In genomic region chr3:15629860-15630597, GRCh38 we compare ENCODE assay signal across 8 cellular contexts. TPM values are rescaled to one million over a fixed set of nuclear protein-coding genes. Genes with fewer than 3 reads are reported as not detected.
DNase-seq lines count a peak whose midpoint lies in the region; ATAC-seq and TF ChIP-seq lines count a peak whose summit lies in the region.

No MANE protein-coding gene starts in this region.

- H3K27ac ChIP-seq in PC-3 (ENCODE audit: low read length) = peak overlapping the region; percentile 89

- peak; percentile 67 for DNase-seq in DMS53 (lab: John Stamatoyannopoulos, UW)
- peak; percentile 92 for DNase-seq in PC-3
- DNase-seq in activated effector memory CD4-positive, alpha-beta T cell treated with Interleukin-2 at 50 U/mL for 16 hours = peak; percentile 39
- peak; percentile 75 for DNase-seq in foreskin melanocyte
- DNase-seq in occipital lobe (lab: John Stamatoyannopoulos, UW) = peak; percentile 39
- no peak for DNase-seq in ecto neural progenitor cell (ENCODE audit: low spot score)

- H3K9me2 ChIP-seq in PC-3 (replicated peaks; ENCODE audit: low read length) = no peaks in the 10 kb centered on the region

- CTCF ChIA-PET in PC-3 (lab: Charles Lee) = interaction anchor here (0.5 to 1.3 kb wide), 5 partner anchors 16 to 419 kb away, joined by 3 to 6 read pairs (median 4); no protein-coding TSS in a partner anchor

- H3K4me3 ChIP-seq in PC-3 (ENCODE audit: low read length) = peak overlapping the region; percentile 55

- TF ChIP-seq CTCF in PC-3 (conservative IDR thresholded peaks at IDR 0.05; ENCODE audit: low read depth, low read length) = peak; percentile 95

- no peaks in the 10 kb centered on the region for H3K79me2 ChIP-seq in PC-3 (ENCODE audit: low read length)

- H2AFZ ChIP-seq in PC-3 (ENCODE audit: low read length) = peak overlapping the region; percentile 67; the same call in 1 of the 2 replicates

- no peaks in the 10 kb centered on the region for H3K9me3 ChIP-seq in PC-3 (ENCODE audit: low read length)

- no peaks in the 10 kb centered on the region for H4K20me1 ChIP-seq in PC-3 (ENCODE audit: low read length)

- no peaks in the 10 kb centered on the region for H3K27me3 ChIP-seq in PC-3 (ENCODE audit: low read length)

- peak overlapping the region; percentile 63 for H3K9ac ChIP-seq in PC-3 (ENCODE audit: low read length)

- peaks cover 19% of the 10 kb centered on the region for H3F3A ChIP-seq in PC-3 (ENCODE audit: low read length, unreplicated experiment)

- no TSS peak for BruUV-seq in PC-3 (replicated peaks; lab: Mats Ljungman, UMichigan)

- H3K4me1 ChIP-seq in PC-3 (ENCODE audit: insufficient read depth, low read length) = peaks cover 50% of the 10 kb centered on the region

- intact Hi-C loops in PC-3 (cut with micrococcal nuclease) = loop anchor here (1.0 to 10.0 kb wide), 7 partner anchors 17 to 615 kb away; partner anchors contain the start of gene ANKRD28

- peak overlapping the region; percentile 85 for H3K4me2 ChIP-seq in PC-3 (ENCODE audit: low read length)

- H3K36me3 ChIP-seq in PC-3 (ENCODE audit: low read depth, low read length) = no peaks in the 10 kb centered on the region

- POLR2A ChIA-PET in PC-3 (lab: Charles Lee; ENCODE audit: unreplicated experiment) = interaction anchor here (0.6 to 1.0 kb wide), 4 partner anchors 24 to 180 kb away, joined by 3 to 19 read pairs (median 3); no protein-coding TSS in a partner anchor

- ATAC-seq in GM19468 (IDR thresholded peaks at IDR 0.05; ENCODE audit: extremely low read depth, unreplicated experiment) (peak; percentile 90), HG03571 (IDR thresholded peaks at IDR 0.05; ENCODE audit: unreplicated experiment) (peak; percentile 92), PC-3 (peak; percentile 68)

RNA-seq across cellular contexts. Expression of gene BTD, which starts 28.5 kb away (rescaled TPM):
- total RNA-seq in PC-3 (2014; rRNA removed) (11.7 and 17.1 TPM in 2 replicates), occipital lobe (19.5 TPM)

RNA-seq across cellular contexts. Expression of gene HACL1, which starts 28.7 kb away (rescaled TPM):
- total RNA-seq in PC-3 (2014; rRNA removed) = 20.3 and 25.5 TPM in 2 replicates
- 38.4 TPM for total RNA-seq in occipital lobe
